In the genomic region with DNA sequence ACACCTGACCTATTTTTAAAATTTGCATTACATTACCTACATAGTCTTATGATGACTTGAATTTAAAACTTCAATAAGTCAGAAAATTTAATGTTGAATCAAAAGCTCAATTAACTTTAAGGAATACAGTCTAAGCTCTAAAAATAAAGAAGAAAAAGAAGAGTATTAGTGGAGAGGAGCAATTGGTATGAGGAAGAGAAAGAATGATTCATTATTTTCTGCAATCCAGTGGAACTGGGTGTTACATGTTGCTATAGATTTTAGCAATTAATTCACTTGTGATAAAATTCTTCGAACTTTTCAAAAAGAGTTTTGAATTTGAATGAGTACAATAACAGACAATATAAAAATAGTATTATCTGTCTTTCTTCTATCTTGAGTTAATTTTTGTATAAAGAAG, we compare ENCODE assay signal across 18 cellular contexts.
A peak's percentile ranks its signal among the peaks of the same experiment; 100 is the strongest.
DNase-seq lines count a peak whose midpoint lies in the region; ATAC-seq, FAIRE-seq and TF ChIP-seq lines count a peak whose summit lies in the region.
"Had no signal": no experiment of that assay in that cellular context is flagged by ENCODE, and none has a peak within 500 bp of the region (broad histone marks: within the 10 kb centered on the region; RNA-seq: fewer than 3 reads in every experiment).

No MANE protein-coding gene starts in this region.

- FAIRE-seq in RCC 7860 (lab: Jason Lieb, UNC) = peak; percentile 18
- FAIRE-seq in bronchial epithelial cell (lab: Jason Lieb, UNC) = no peak
- FAIRE-seq: D721Med, GM12878, H54 had no signal

- no peaks in the 10 kb centered on the region for H3K27me3 ChIP-seq in bronchial epithelial cell (ENCODE audit: control insufficient read depth, insufficient read depth, low read length)
- H3K27me3 ChIP-seq in foreskin keratinocyte = no peaks in the 10 kb centered on the region

- no peak overlapping the region for H3K4me3 ChIP-seq in bronchial epithelial cell (ENCODE audit: low read depth, low read length)
- H3K4me3 ChIP-seq: GM12878 had no signal

- DNase-seq in RCC 7860 (ENCODE audit: low spot score) = no peak
- DNase-seq in bronchial epithelial cell (ENCODE audit: low read depth) = peak; percentile 61
- DNase-seq in foreskin keratinocyte = peak in 1 of 2 donors; percentile 35
- DNase-seq in C1 segment of cervical spinal cord (lab: John Stamatoyannopoulos, UW) = no peak
- DNase-seq: CD4-positive, CD25-positive, alpha-beta regulatory T cell; CD8-positive, alpha-beta memory T cell; DMS 273 treated with DMSO at 0.1 percent for 48 hours; DMS79; EL; GDM1; GOT3; HCEC 1CT had no signal

- H3K4me1 ChIP-seq in foreskin keratinocyte = peaks cover 31% of the 10 kb centered on the region

- no peak for TF ChIP-seq CTCF in bronchial epithelial cell (IDR thresholded peaks at IDR 0.05; ENCODE audit: insufficient read depth, low read length, severe bottlenecking)
- TF ChIP-seq CTCF in foreskin keratinocyte (conservative IDR thresholded peaks at IDR 0.05) = no peak

- H3K36me3 ChIP-seq in bronchial epithelial cell (ENCODE audit: control insufficient read depth, insufficient read depth, low read length) = no peaks in the 10 kb centered on the region

- peak overlapping the region; percentile 3 for H3K27ac ChIP-seq in foreskin keratinocyte
- H3K27ac ChIP-seq: C4-2B had no signal

- ATAC-seq in foreskin keratinocyte (peak; percentile 62), HG02973 (IDR thresholded peaks at IDR 0.05; ENCODE audit: unreplicated experiment) (no peak), GM21423 (IDR thresholded peaks at IDR 0.05; ENCODE audit: unreplicated experiment) (no peak)
- ATAC-seq: GM12878 had no signal
